ENCODE assay signal across 21 cellular contexts in the genomic region with DNA sequence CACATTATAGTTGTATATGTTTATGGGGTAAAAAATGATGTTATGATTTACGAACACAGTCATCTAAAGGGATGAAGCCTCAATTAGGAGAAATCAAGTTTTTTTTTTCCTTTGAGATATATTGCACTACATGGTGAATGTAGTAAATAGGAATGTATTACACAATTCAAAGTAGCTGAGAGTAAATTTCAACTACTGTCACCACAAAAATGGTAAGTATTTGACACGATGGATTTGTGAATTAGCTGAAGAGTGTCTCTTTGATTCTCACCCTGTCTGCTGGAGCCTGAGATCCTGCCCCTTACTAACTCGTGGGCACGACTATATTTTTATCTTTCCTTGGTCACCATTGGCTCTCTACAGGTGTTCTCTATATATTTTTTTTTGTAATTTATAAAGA.
"Had no signal": no experiment of that assay in that cellular context is flagged by ENCODE, and none has a peak within 500 bp of the region (broad histone marks: within the 10 kb centered on the region; RNA-seq: fewer than 3 reads in every experiment).

No MANE protein-coding gene starts in this region.

- H3K4me1 ChIP-seq: heart left ventricle, parathyroid adenoma, right lobe of liver, transverse colon had no signal

- H3K4me3 ChIP-seq: cardiac muscle cell, heart left ventricle, right lobe of liver, smooth muscle cell, transverse colon had no signal

- H3K36me3 ChIP-seq: cardiac muscle cell, heart left ventricle, right lobe of liver, transverse colon had no signal

- H3K27ac ChIP-seq: cardiac muscle cell, heart left ventricle, parathyroid adenoma, right lobe of liver, transverse colon had no signal

- ATAC-seq: activated CD4-positive, alpha-beta T cell treated with anti-CD3 and anti-CD28 coated beads for 36 hours; activated T-cell treated with anti-CD3 and anti-CD28 coated beads, Interleukin-2, amount 50 U/mL, for 4 hours; heart left ventricle; left cardiac atrium; natural killer cell treated with Interleukin-12 subunit alpha and Interleukin-12 subunit beta and Interleukin-15 and Interleukin-18, amount 100 ng/mL, for 72 hours; right lobe of liver; stimulated activated naive B cell treated with anti-CD40 and anti-IgM and Interleukin-4, amounts not matched to agents 10 μg/mL and 1 μg/mL and 100 μg/mL, for 72 hours; T-helper 17 cell had no signal

- H3K27me3 ChIP-seq: cardiac muscle cell, heart left ventricle, right lobe of liver, transverse colon had no signal

- DNase-seq: activated B cell treated with CpG ODN at 0.5 μM for 24 hours; activated CD4-positive, alpha-beta T cell treated with anti-CD3 and anti-CD28 coated beads for 36 hours; activated CD4-positive, alpha-beta T cell treated with anti-CD3 and anti-CD28 coated beads, Interleukin-2, amount 50 U/mL, for 48 hours; activated CD8-positive, alpha-beta memory T cell treated with anti-CD3 and anti-CD28 coated beads, Interleukin-2, amount 50 U/mL, for 48 hours; activated naive CD4-positive, alpha-beta T cell; activated T-cell treated with anti-CD3 and anti-CD28 coated beads, Interleukin-2, amount 50 U/mL, for 4 hours; amniotic stem cell; effector CD4-positive, alpha-beta T cell; heart left ventricle; islet precursor cell; left cardiac atrium; right lobe of liver; stimulated activated CD4-positive, alpha-beta T cell treated with anti-CD3 and anti-CD28 coated beads, Interleukin-15, amount 100 ng/mL, for 24 hours; stimulated activated CD8-positive, alpha-beta memory T cell treated with anti-CD3 and anti-CD28 coated beads, Interleukin-4, amount 100 ng/mL, for 48 hours; stimulated activated naive B cell treated with anti-CD40 and anti-IgM and Interleukin-4, amounts not matched to agents 10 μg/mL and 1 μg/mL and 100 μg/mL, for 72 hours; T-helper 17 cell; transverse colon had no signal

- H3K9me3 ChIP-seq: heart left ventricle, right lobe of liver, transverse colon had no signal
